8 cellular contexts compared by ENCODE assay signal in genomic region chr3:32374788-32375595, GRCh38. TPM values are rescaled to one million over a fixed set of nuclear protein-coding genes. Genes with fewer than 3 reads are reported as not detected.
A peak's percentile ranks its signal among the peaks of the same experiment; 100 is the strongest.
DNase-seq lines count a peak whose midpoint lies in the region; ATAC-seq, FAIRE-seq and TF ChIP-seq lines count a peak whose summit lies in the region.

No MANE protein-coding gene starts in this region.

- H3K4me1 Mint-ChIP-seq in activated T-helper 2 cell treated with anti-CD3 and anti-CD28 coated beads, Interferon-gamma antibody, Interleukin-2, Interleukin-4, amounts not matched to agents 10 μg/mL and 5 μg/mL and 100 μg/mL, durations not matched to agents 14 hours and 24 hours and 36 hours (ENCODE audit: low read depth): peaks cover 27% of the 10 kb centered on the region

- no peak for TF ChIP-seq EP300 in A549 (IDR thresholded peaks at IDR 0.05)

- no peak for FAIRE-seq in A549 (lab: Jason Lieb, UNC)
- FAIRE-seq in pancreas (lab: Jason Lieb, UNC): no peak

- peaks cover 3% of the 10 kb centered on the region for H3K36me3 Mint-ChIP-seq in activated T-helper 2 cell treated with anti-CD3 and anti-CD28 coated beads, Interferon-gamma antibody, Interleukin-2, Interleukin-4, amounts not matched to agents 10 μg/mL and 5 μg/mL and 100 μg/mL, durations not matched to agents 14 hours and 24 hours and 36 hours (ENCODE audit: low read depth)

- POLR2A ChIA-PET in A549 (lab: Yijun Ruan, JAX): no interaction called here

- no peaks in the 10 kb centered on the region for H3K36me3 ChIP-seq in pancreas

- whole genome bisulfite sequencing in A549 (ENCODE audit: missing lambda C conversion rate): 54% methylated on average over 12 of the region's 12 CpGs
- WGBS in pancreas, 2 donors: 67 to 72% methylated on average over 12 of the region's 12 CpGs

- TF ChIP-seq RAD21 in A549 (conservative IDR thresholded peaks at IDR 0.05 in 1 of 2, IDR thresholded peaks at IDR 0.05 in 1 of 2): peak; percentile 51 to 55

- TF ChIP-seq CTCF in A549 (IDR thresholded peaks at IDR 0.05) (peak; percentile 75), GM12875 (IDR thresholded peaks at IDR 0.05; ENCODE audit: borderline replicate concordance, insufficient read depth, low read depth, low read length) (peak; percentile 44; the same call in 1 of the 2 replicates), pancreas (IDR thresholded peaks at IDR 0.05) (peak; percentile 43 to 61 (median 54))

- H3K27me3 Mint-ChIP-seq in activated T-helper 2 cell treated with anti-CD3 and anti-CD28 coated beads, Interferon-gamma antibody, Interleukin-2, Interleukin-4, amounts not matched to agents 10 μg/mL and 5 μg/mL and 100 μg/mL, durations not matched to agents 14 hours and 24 hours and 36 hours (ENCODE audit: low read depth): peaks cover 4% of the 10 kb centered on the region

- H3K27me3 ChIP-seq in pancreas: no peaks in the 10 kb centered on the region

- no peak overlapping the region for H3K4me3 ChIP-seq in A549
- no peak overlapping the region for H3K4me3 ChIP-seq in GM12875 (ENCODE audit: low read depth, low read length)
- H3K4me3 ChIP-seq in pancreas: no peak overlapping the region

- no peaks in the 10 kb centered on the region for H3K9me3 ChIP-seq in A549
- H3K9me3 ChIP-seq in pancreas: no peaks in the 10 kb centered on the region

- H3K9me3 Mint-ChIP-seq in activated T-helper 2 cell treated with anti-CD3 and anti-CD28 coated beads, Interferon-gamma antibody, Interleukin-2, Interleukin-4, amounts not matched to agents 10 μg/mL and 5 μg/mL and 100 μg/mL, durations not matched to agents 14 hours and 24 hours and 36 hours: no peaks in the 10 kb centered on the region

- intact Hi-C loops in activated T-helper 2 cell treated with anti-CD3 and anti-CD28 coated beads, Interferon-gamma antibody, Interleukin-2, Interleukin-4, amounts not matched to agents 10 μg/mL and 5 μg/mL and 100 μg/mL, durations not matched to agents 14 hours and 24 hours and 36 hours (cut with micrococcal nuclease): loop anchor here (1.0 to 2.0 kb wide), 3 partner anchors 24 to 93 kb away; no protein-coding TSS in a partner anchor
- intact Hi-C loops in pancreas (cut with DNase I): no loop called here

- no peak overlapping the region for H3K4me3 Mint-ChIP-seq in activated T-helper 2 cell treated with anti-CD3 and anti-CD28 coated beads, Interferon-gamma antibody, Interleukin-2, Interleukin-4, amounts not matched to agents 10 μg/mL and 5 μg/mL and 100 μg/mL, durations not matched to agents 14 hours and 24 hours and 36 hours (ENCODE audit: low read depth)

- CTCF ChIA-PET in A549 (lab: Yijun Ruan, JAX): interaction anchor here (0.6 to 7.5 kb wide), 37 partner anchors 10 to 298 kb away, joined by 3 to 88 read pairs (median 4); partner anchors contain the start of gene CMTM7

- no peak overlapping the region for H3K27ac ChIP-seq in A549
- no peak overlapping the region for H3K27ac ChIP-seq in pancreas

- H3K4me2 ChIP-seq in A549: no peak overlapping the region

- ATAC-seq in A549 (peak; percentile 85 to 94), HG03439 (IDR thresholded peaks at IDR 0.05; ENCODE audit: unreplicated experiment) (peak; percentile 70), pancreas (peak; percentile 76 to 86 (median 81))

- DNase-seq in A549 (ENCODE audit: low read depth in 1 of 2, low spot score in 1 of 2) (peak; percentile 54 to 71), RPMI7951 (ENCODE audit: low read depth) (peak; percentile 73), foreskin melanocyte (peak; percentile 73), pancreas (peak in 3 of 6 donors; percentile 37 to 66 (median 47)), NCI-H187 treated with DMSO at 0.1 percent for 48 hours (lab: John Stamatoyannopoulos, UW) (no peak)
- peak; percentile 62 for DNase-seq in activated T-helper 2 cell treated with anti-CD3 and anti-CD28 coated beads, Interferon-gamma antibody, Interleukin-2, Interleukin-4, amounts not matched to agents 10 μg/mL and 5 μg/mL and 100 μg/mL, durations not matched to agents 14 hours and 24 hours and 36 hours (ENCODE audit: low spot score)

- H3K4me1 ChIP-seq in A549 (no peaks in the 10 kb centered on the region), pancreas (peaks cover 0 to 4% (median 4%) of the 10 kb centered on the region in 3 donors)

- peak overlapping the region; percentile 44 for H3K27ac Mint-ChIP-seq in activated T-helper 2 cell treated with anti-CD3 and anti-CD28 coated beads, Interferon-gamma antibody, Interleukin-2, Interleukin-4, amounts not matched to agents 10 μg/mL and 5 μg/mL and 100 μg/mL, durations not matched to agents 14 hours and 24 hours and 36 hours

- no peak for TF ChIP-seq POLR2A in A549 (IDR thresholded peaks at IDR 0.05; ENCODE audit: low read length)

TF ChIP-seq in A549, 52 proteins besides CTCF, POLR2A, EP300 and RAD21:
- TF ChIP-seq TP53 (CRISPR knock-in tag; IDR thresholded peaks at IDR 0.05) (no peak), SMC3 (IDR thresholded peaks at IDR 0.05) (peak; percentile 75), ZSCAN20 (CRISPR knock-in tag; IDR thresholded peaks at IDR 0.05) (no peak), JUN (IDR thresholded peaks at IDR 0.05) (no peak), MYC (IDR thresholded peaks at IDR 0.05; ENCODE audit: borderline replicate concordance, low read length) (no peak), HES2 (IDR thresholded peaks at IDR 0.05) (no peak), FOSB (CRISPR knock-in tag; IDR thresholded peaks at IDR 0.05) (no peak)

RNA-seq across cellular contexts. Expression of gene CMTM7, which starts 16.7 kb away (rescaled TPM):
- 18.7 and 27.1 TPM in 2 replicates for polyA plus RNA-seq in A549 (2011; rRNA removed)
- polyA plus RNA-seq in A549 (2012; cell fraction: cytosol; rRNA removed): 35.7 and 42.0 TPM in 2 replicates
- polyA plus RNA-seq in A549 (2012; cell fraction: nucleus; rRNA removed): 31.6 and 34.6 TPM in 2 replicates
- polyA plus RNA-seq in A549 (2017; fragmentation: RNase III; extraction: RNeasy Plus Mini Kit Qiagen cat#74134 plus additional on column Dnase treatment): 12.9 to 15.3 TPM (median 14.2 TPM) in 3 replicates
- polyA minus RNA-seq in A549 (2011; rRNA and poly(A)+ RNA removed): 17.8 and 23.1 TPM in 2 replicates
- total RNA-seq in RPMI7951 (2014; rRNA removed; shearing (Covaris generic)): 24.5 and 26.2 TPM in 2 replicates
- total RNA-seq in activated T-helper 2 cell treated with anti-CD3 and anti-CD28 coated beads, Interferon-gamma antibody, Interleukin-2, Interleukin-4, amounts not matched to agents 10 μg/mL and 5 μg/mL and 100 μg/mL, durations not matched to agents 14 hours and 24 hours and 36 hours: 60.0 and 60.9 TPM in 2 replicates
- total RNA-seq in pancreas: 10 to 100 TPM in 3 of 6 donors, 1 to 10 TPM in 3; 6.1 to 21.4 (median 9.8) TPM
- polyA plus RNA-seq in pancreas: 10 to 100 TPM; 18.9 to 23.8 TPM
